In the genomic region with DNA sequence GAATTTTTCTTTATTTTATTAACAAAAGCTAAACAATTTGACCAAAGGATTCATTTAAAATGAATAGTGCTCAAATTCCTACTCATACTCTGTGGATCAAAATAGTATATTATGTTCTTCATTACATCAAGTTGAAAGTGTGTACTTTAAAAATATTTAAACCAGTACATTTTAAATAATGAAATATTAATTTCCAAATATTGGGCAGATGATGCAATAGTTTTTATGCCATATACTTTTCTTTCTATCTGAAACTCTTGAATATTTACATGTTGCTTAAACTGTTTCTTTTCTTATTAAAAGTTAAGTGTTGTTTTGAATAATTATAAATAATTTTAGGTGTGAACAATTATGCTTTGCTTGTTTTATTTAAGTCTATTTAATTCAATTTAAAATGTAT, we compare ENCODE assay signal across 18 cellular contexts.
DNase-seq lines count a peak whose midpoint lies in the region; ATAC-seq, FAIRE-seq and TF ChIP-seq lines count a peak whose summit lies in the region.
"Had no signal": no experiment of that assay in that cellular context is flagged by ENCODE, and none has a peak within 500 bp of the region (broad histone marks: within the 10 kb centered on the region; RNA-seq: fewer than 3 reads in every experiment).

No MANE protein-coding gene starts in this region.

- H3K36me3 ChIP-seq in K562 (ENCODE audit: control insufficient read depth, insufficient read depth, low read length) (no peaks in the 10 kb centered on the region), pancreas (no peaks in the 10 kb centered on the region)
- H3K36me3 ChIP-seq: BLaER1 treated with 17β-estradiol and CSF1 and Interleukin-3, amounts not matched to agents 10 nM and 100 nM; HAP-1 had no signal

- no peak overlapping the region for H3K4me2 ChIP-seq in K562 (ENCODE audit: insufficient read depth, low read length)
- H3K4me2 ChIP-seq: BLaER1 treated with 17β-estradiol and CSF1 and Interleukin-3, amounts not matched to agents 10 nM and 100 nM had no signal

- intact Hi-C loops in K562 (cut with micrococcal nuclease) (no loop called here), pancreas (cut with DNase I) (no loop called here)

- no peak overlapping the region for H3K9ac ChIP-seq in K562 (ENCODE audit: insufficient read depth in 1 of 2, low read depth in 2 of 2, low read length in 2 of 2)
- H3K9ac ChIP-seq: BLaER1 treated with 17β-estradiol and CSF1 and Interleukin-3, amounts not matched to agents 10 nM and 100 nM had no signal

- TF ChIP-seq RAD21 in K562 (CRISPR knock-in tag; conservative IDR thresholded peaks at IDR 0.05 in 1 of 2, IDR thresholded peaks at IDR 0.05 in 1 of 2): no peak

- H3K79me2 ChIP-seq in K562 (ENCODE audit: control insufficient read depth, insufficient read depth, low read length): no peaks in the 10 kb centered on the region

- no peaks in the 10 kb centered on the region for H3K9me1 ChIP-seq in K562 (ENCODE audit: control insufficient read depth, insufficient read depth, low read length)

- peak; percentile 90 for FAIRE-seq in G401.6 (lab: Jason Lieb, UNC)
- FAIRE-seq in K562 (lab: Jason Lieb, UNC): no peak
- FAIRE-seq in frontal cortex (lab: Jason Lieb, UNC): peak; percentile 91
- FAIRE-seq in pancreas (lab: Jason Lieb, UNC): peak; percentile 83
- FAIRE-seq: GM12892, GM18507 had no signal

- H3K9me3 ChIP-seq in K562 (replicated peaks; ENCODE audit: control insufficient read depth, insufficient read depth, low read depth, low read length) (no peaks in the 10 kb centered on the region), pancreas (no peaks in the 10 kb centered on the region)
- H3K9me3 ChIP-seq: BLaER1 treated with 17β-estradiol and CSF1 and Interleukin-3, amounts not matched to agents 10 nM and 100 nM; HAP-1 had no signal

- CTCF ChIA-PET in K562 (lab: Yijun Ruan, JAX; ENCODE audit: low intra/inter-chr PET ratio): no interaction called here

- no peak for DNase-seq in K562 (ENCODE audit: extremely low read depth in 1 of 4, low spot score in 3 of 4)
- no peak for DNase-seq in frontal cortex (ENCODE audit: low spot score in 2 of 2)
- no peak for DNase-seq in pancreas
- DNase-seq in stimulated activated CD4-positive, alpha-beta T cell treated with anti-CD3 and anti-CD28 coated beads, Interleukin-4, amount 100 ng/mL, for 24 hours: no peak
- DNase-seq: 8988T; CD8-positive, alpha-beta T cell; COR-L47; DMS 273 treated with DMSO at 0.1 percent for 48 hours; DMS53; DND-41; EL had no signal

- BruUV-seq in K562 (replicated peaks; lab: Mats Ljungman, UMichigan): no TSS peak

- POLR2A ChIA-PET in K562 (lab: Yijun Ruan, JAX): interaction anchor here (0.6 kb wide), 1 partner anchor 172 kb away, joined by 3 read pairs; no protein-coding TSS in a partner anchor

- ATAC-seq in K562 (no peak), pancreas (no peak), GM18861 (IDR thresholded peaks at IDR 0.05; ENCODE audit: unreplicated experiment) (no peak), GM18520 (IDR thresholded peaks at IDR 0.05; ENCODE audit: unreplicated experiment) (no peak)
- ATAC-seq: CD8-positive, alpha-beta T cell had no signal

- H4K20me1 ChIP-seq in K562 (replicated peaks; ENCODE audit: control insufficient read depth, insufficient read depth, low read length): no peaks in the 10 kb centered on the region
- H4K20me1 ChIP-seq: BLaER1 treated with 17β-estradiol and CSF1 and Interleukin-3, amounts not matched to agents 10 nM and 100 nM had no signal

- no peak for TF ChIP-seq POLR2A in K562 (conservative IDR thresholded peaks at IDR 0.05)

- H3K27ac ChIP-seq in K562 (ENCODE audit: extremely low read depth, low read depth, low read length) (no peak overlapping the region), pancreas (no peak overlapping the region)
- H3K27ac ChIP-seq: BLaER1 treated with 17β-estradiol and CSF1 and Interleukin-3, amounts not matched to agents 10 nM and 100 nM had no signal

- H3K4me1 ChIP-seq in K562 (replicated peaks in 1 of 2; ENCODE audit: control insufficient read depth in 2 of 2, insufficient read depth in 2 of 2, low read length in 2 of 2) (no peaks in the 10 kb centered on the region), pancreas (no peaks in the 10 kb centered on the region)
- H3K4me1 ChIP-seq: BLaER1 treated with 17β-estradiol and CSF1 and Interleukin-3, amounts not matched to agents 10 nM and 100 nM had no signal

- H2AFZ ChIP-seq in K562 (ENCODE audit: low read depth, low read length): no peak overlapping the region

- no peak for TF ChIP-seq EP300 in K562 (IDR thresholded peaks at IDR 0.05; ENCODE audit: low read length)

- H3K4me3 ChIP-seq in K562 (no peak overlapping the region), pancreas (no peak overlapping the region)
- H3K4me3 ChIP-seq: BLaER1 treated with 17β-estradiol and CSF1 and Interleukin-3, amounts not matched to agents 10 nM and 100 nM; HAP-1 had no signal

- no peaks in the 10 kb centered on the region for H3K27me3 ChIP-seq in K562 (ENCODE audit: control insufficient read depth in 2 of 2, insufficient read depth in 2 of 2, low read length in 2 of 2)
- H3K27me3 ChIP-seq in pancreas: no peaks in the 10 kb centered on the region
- H3K27me3 ChIP-seq: BLaER1 treated with 17β-estradiol and CSF1 and Interleukin-3, amounts not matched to agents 10 nM and 100 nM had no signal

- no peak for TF ChIP-seq CTCF in K562 (IDR thresholded peaks at IDR 0.05 in 2 of 3, conservative IDR thresholded peaks at IDR 0.05 in 1 of 3; ENCODE audit: insufficient read depth in 2 of 3, low read depth in 1 of 3, low read length in 3 of 3)
- TF ChIP-seq CTCF in pancreas (IDR thresholded peaks at IDR 0.05): no peak

- in situ Hi-C loops in K562 (cut with MboI): no loop called here

TF ChIP-seq in K562, 482 proteins besides CTCF, POLR2A, EP300 and RAD21:
- TF ChIP-seq, protein P1, sequence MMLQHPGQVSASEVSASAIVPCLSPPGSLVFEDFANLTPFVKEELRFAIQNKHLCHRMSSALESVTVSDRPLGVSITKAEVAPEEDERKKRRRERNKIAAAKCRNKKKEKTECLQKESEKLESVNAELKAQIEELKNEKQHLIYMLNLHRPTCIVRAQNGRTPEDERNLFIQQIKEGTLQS (IDR thresholded peaks at IDR 0.05): peak; percentile 49
- TF ChIP-seq, protein P1 (CRISPR knock-in tag; conservative IDR thresholded peaks at IDR 0.05): no peak
- TF ChIP-seq ZNF282 (CRISPR knock-in tag; IDR thresholded peaks at IDR 0.05) (no peak), CEBPG (CRISPR knock-in tag; IDR thresholded peaks at IDR 0.05) (no peak), CEBPG (tag; conservative IDR thresholded peaks at IDR 0.05 in 1 of 2, IDR thresholded peaks at IDR 0.05 in 1 of 2) (peak; percentile 20 to 92; a peak in 2 of 4 replicates)
